In genomic region chr10:4807803-4808507, GRCh38 we compare ENCODE assay signal across 1 cellular context.
TF ChIP-seq lines count a peak whose summit lies in the region.

No MANE protein-coding gene starts in this region.

TF ChIP-seq in GM12878, 131 proteins besides CTCF, POLR2A, EP300 and RAD21 (continued from another document):
- TF ChIP-seq FOXM1 (IDR thresholded peaks at IDR 0.05; ENCODE audit: low read depth, low read length) (no peak), POLR2AphosphoS2 (IDR thresholded peaks at IDR 0.05; ENCODE audit: low read depth, low read length) (no peak), GATAD2B (conservative IDR thresholded peaks at IDR 0.05; ENCODE audit: low read depth) (no peak), HCFC1 (IDR thresholded peaks at IDR 0.05; ENCODE audit: low read length) (no peak), ZNF207 (IDR thresholded peaks at IDR 0.05; ENCODE audit: borderline replicate concordance) (no peak), ZSCAN29 (IDR thresholded peaks at IDR 0.05) (no peak), SUZ12 (IDR thresholded peaks at IDR 0.05; ENCODE audit: unreplicated experiment) (no peak), RUNX3 (IDR thresholded peaks at IDR 0.05; ENCODE audit: low read length) (peak; percentile 37; the same call in 1 of the 2 replicates), ZZZ3 (IDR thresholded peaks at IDR 0.05; ENCODE audit: control insufficient read depth, insufficient read length, low read depth) (no peak), NFIC (IDR thresholded peaks at IDR 0.05; ENCODE audit: low read depth, low read length) (peak; percentile 63; the same call in 1 of the 2 replicates), IKZF2 (IDR thresholded peaks at IDR 0.05) (no peak), MXI1 (IDR thresholded peaks at IDR 0.05; ENCODE audit: low read depth, low read length) (no peak), NRF1 (conservative IDR thresholded peaks at IDR 0.05; ENCODE audit: low read depth, low read length) (no peak), ATF7 (IDR thresholded peaks at IDR 0.05; ENCODE audit: low read depth) (peak; percentile 75), CEBPB (IDR thresholded peaks at IDR 0.05; ENCODE audit: borderline replicate concordance in 1 of 2, low read depth in 2 of 2, low read length in 2 of 2) (no peak), TCF12 (IDR thresholded peaks at IDR 0.05; ENCODE audit: low read depth, low read length) (no peak), SIX5 (IDR thresholded peaks at IDR 0.05; ENCODE audit: low read depth, low read length, severe bottlenecking) (no peak), NR2F1 (conservative IDR thresholded peaks at IDR 0.05) (no peak), SP1 (IDR thresholded peaks at IDR 0.05; ENCODE audit: low read depth, low read length) (no peak), ZBTB4 (CRISPR knock-in tag; IDR thresholded peaks at IDR 0.05) (no peak), HSF1 (IDR thresholded peaks at IDR 0.05; ENCODE audit: low read depth, low read length) (no peak), TBL1XR1 (IDR thresholded peaks at IDR 0.05; ENCODE audit: low read depth, low read length) (no peak), MEF2A (IDR thresholded peaks at IDR 0.05; ENCODE audit: insufficient read depth, low read depth, low read length) (no peak), MTA2 (IDR thresholded peaks at IDR 0.05; ENCODE audit: low read depth) (no peak), MLLT1 (IDR thresholded peaks at IDR 0.05) (no peak)
- TF ChIP-seq, protein P1, sequence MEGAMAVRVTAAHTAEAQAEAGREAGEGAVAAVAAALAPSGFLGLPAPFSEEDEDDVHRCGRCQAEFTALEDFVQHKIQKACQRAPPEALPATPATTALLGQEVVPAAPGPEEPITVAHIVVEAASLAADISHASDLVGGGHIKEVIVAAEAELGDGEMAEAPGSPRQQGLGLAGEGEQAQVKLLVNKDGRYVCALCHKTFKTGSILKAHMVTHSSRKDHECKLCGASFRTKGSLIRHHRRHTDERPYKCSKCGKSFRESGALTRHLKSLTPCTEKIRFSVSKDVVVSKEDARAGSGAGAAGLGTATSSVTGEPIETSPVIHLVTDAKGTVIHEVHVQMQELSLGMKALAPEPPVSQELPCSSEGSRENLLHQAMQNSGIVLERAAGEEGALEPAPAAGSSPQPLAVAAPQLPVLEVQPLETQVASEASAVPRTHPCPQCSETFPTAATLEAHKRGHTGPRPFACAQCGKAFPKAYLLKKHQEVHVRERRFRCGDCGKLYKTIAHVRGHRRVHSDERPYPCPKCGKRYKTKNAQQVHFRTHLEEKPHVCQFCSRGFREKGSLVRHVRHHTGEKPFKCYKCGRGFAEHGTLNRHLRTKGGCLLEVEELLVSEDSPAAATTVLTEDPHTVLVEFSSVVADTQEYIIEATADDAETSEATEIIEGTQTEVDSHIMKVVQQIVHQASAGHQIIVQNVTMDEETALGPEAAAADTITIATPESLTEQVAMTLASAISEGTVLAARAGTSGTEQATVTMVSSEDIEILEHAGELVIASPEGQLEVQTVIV (IDR thresholded peaks at IDR 0.05; ENCODE audit: borderline replicate concordance, partially characterized antibody): no peak
- TF ChIP-seq, protein P2, sequence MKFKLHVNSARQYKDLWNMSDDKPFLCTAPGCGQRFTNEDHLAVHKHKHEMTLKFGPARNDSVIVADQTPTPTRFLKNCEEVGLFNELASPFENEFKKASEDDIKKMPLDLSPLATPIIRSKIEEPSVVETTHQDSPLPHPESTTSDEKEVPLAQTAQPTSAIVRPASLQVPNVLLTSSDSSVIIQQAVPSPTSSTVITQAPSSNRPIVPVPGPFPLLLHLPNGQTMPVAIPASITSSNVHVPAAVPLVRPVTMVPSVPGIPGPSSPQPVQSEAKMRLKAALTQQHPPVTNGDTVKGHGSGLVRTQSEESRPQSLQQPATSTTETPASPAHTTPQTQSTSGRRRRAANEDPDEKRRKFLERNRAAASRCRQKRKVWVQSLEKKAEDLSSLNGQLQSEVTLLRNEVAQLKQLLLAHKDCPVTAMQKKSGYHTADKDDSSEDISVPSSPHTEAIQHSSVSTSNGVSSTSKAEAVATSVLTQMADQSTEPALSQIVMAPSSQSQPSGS (IDR thresholded peaks at IDR 0.05; ENCODE audit: low read length): no peak; the same call in none of the 2 replicates
- TF ChIP-seq, protein P3, sequence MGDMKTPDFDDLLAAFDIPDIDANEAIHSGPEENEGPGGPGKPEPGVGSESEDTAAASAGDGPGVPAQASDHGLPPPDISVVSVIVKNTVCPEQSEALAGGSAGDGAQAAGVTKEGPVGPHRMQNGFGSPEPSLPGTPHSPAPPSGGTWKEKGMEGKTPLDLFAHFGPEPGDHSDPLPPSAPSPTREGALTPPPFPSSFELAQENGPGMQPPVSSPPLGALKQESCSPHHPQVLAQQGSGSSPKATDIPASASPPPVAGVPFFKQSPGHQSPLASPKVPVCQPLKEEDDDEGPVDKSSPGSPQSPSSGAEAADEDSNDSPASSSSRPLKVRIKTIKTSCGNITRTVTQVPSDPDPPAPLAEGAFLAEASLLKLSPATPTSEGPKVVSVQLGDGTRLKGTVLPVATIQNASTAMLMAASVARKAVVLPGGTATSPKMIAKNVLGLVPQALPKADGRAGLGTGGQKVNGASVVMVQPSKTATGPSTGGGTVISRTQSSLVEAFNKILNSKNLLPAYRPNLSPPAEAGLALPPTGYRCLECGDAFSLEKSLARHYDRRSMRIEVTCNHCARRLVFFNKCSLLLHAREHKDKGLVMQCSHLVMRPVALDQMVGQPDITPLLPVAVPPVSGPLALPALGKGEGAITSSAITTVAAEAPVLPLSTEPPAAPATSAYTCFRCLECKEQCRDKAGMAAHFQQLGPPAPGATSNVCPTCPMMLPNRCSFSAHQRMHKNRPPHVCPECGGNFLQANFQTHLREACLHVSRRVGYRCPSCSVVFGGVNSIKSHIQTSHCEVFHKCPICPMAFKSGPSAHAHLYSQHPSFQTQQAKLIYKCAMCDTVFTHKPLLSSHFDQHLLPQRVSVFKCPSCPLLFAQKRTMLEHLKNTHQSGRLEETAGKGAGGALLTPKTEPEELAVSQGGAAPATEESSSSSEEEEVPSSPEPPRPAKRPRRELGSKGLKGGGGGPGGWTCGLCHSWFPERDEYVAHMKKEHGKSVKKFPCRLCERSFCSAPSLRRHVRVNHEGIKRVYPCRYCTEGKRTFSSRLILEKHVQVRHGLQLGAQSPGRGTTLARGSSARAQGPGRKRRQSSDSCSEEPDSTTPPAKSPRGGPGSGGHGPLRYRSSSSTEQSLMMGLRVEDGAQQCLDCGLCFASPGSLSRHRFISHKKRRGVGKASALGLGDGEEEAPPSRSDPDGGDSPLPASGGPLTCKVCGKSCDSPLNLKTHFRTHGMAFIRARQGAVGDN (IDR thresholded peaks at IDR 0.05): no peak
